ENCODE assay signal across 7 cellular contexts in the genomic region with DNA sequence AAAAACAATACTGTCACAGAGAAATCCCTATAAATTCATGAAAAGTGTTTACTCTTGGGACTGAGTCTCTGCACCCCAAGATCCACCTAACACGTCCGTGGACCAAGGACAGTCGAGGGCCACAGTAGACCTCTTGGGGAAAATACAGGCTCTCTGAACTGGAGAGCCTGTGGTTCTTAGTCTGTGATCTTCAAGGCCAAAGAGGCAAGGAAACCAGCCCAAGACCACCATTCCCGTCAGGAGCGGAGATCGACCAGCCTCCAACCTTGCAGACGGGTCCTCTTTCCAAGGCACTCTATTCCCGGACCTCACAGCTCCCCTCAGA. TPM values are rescaled to one million over a fixed set of nuclear protein-coding genes. Genes with fewer than 3 reads are reported as not detected.
DNase-seq lines count a peak whose midpoint lies in the region; ATAC-seq and TF ChIP-seq lines count a peak whose summit lies in the region.

No MANE protein-coding gene starts in this region.

- no peaks in the 10 kb centered on the region for H3K9me3 Mint-ChIP-seq in activated CD4-positive, alpha-beta memory T cell treated with anti-CD3 and anti-CD28 coated beads, Interleukin-2, amount 10 ng/mL, durations not matched to agents 7 days and 5 days
- no peaks in the 10 kb centered on the region for H3K9me3 Mint-ChIP-seq in stimulated activated naive CD8-positive, alpha-beta T cell treated with anti-CD3 and anti-CD28 coated beads, Interleukin-15, amount 100 ng/mL, for 72 hours

- H3K27ac Mint-ChIP-seq in activated CD4-positive, alpha-beta memory T cell treated with anti-CD3 and anti-CD28 coated beads, Interleukin-2, amount 10 ng/mL, durations not matched to agents 7 days and 5 days = no peak overlapping the region
- peak overlapping the region; percentile 90 to 98 for H3K27ac Mint-ChIP-seq in stimulated activated naive CD8-positive, alpha-beta T cell treated with anti-CD3 and anti-CD28 coated beads, Interleukin-15, amount 100 ng/mL, for 72 hours

- RAD21 ChIA-PET in HCT116 (lab: Charles Lee; ENCODE audit: low non-redundant PET in 1 of 2, low total read pairs in 2 of 2, uncharacterized antibody in 2 of 2, unreplicated experiment in 2 of 2) = interaction anchor here in 1 of 2 experiments (0.6 kb wide), 1 partner anchor 183 kb away, joined by 4 read pairs; no protein-coding TSS in a partner anchor

- no peaks in the 10 kb centered on the region for H4K20me1 ChIP-seq in HCT116 (ENCODE audit: insufficient read depth)

- peak overlapping the region; percentile 64 for H3K4me3 Mint-ChIP-seq in activated CD4-positive, alpha-beta memory T cell treated with anti-CD3 and anti-CD28 coated beads, Interleukin-2, amount 10 ng/mL, durations not matched to agents 7 days and 5 days
- peak overlapping the region; percentile 81 to 94 for H3K4me3 Mint-ChIP-seq in stimulated activated naive CD8-positive, alpha-beta T cell treated with anti-CD3 and anti-CD28 coated beads, Interleukin-15, amount 100 ng/mL, for 72 hours

- H3K4me1 Mint-ChIP-seq in activated CD4-positive, alpha-beta memory T cell treated with anti-CD3 and anti-CD28 coated beads, Interleukin-2, amount 10 ng/mL, durations not matched to agents 7 days and 5 days = peaks cover 30% of the 10 kb centered on the region
- peaks cover 38% of the 10 kb centered on the region for H3K4me1 Mint-ChIP-seq in stimulated activated naive CD8-positive, alpha-beta T cell treated with anti-CD3 and anti-CD28 coated beads, Interleukin-15, amount 100 ng/mL, for 72 hours

- no peak for ATAC-seq in HCT116
- ATAC-seq in stimulated activated naive CD8-positive, alpha-beta T cell treated with anti-CD3 and anti-CD28 coated beads, Interleukin-15, amount 100 ng/mL, for 72 hours = peak; percentile 7

- BruUV-seq in HCT116 (replicated peaks; lab: Mats Ljungman, UMichigan) = no TSS peak

- peaks cover 26 to 45% of the 10 kb centered on the region in 2 experiments for H3K4me1 ChIP-seq in HCT116 (ENCODE audit: control insufficient read depth in 1 of 2, insufficient read depth in 2 of 2, low read length in 2 of 2)
- peaks cover 12% of the 10 kb centered on the region for H3K4me1 ChIP-seq in iPS-15b (ENCODE audit: control insufficient read depth, insufficient read depth, low read length)

- H3K9ac ChIP-seq in HCT116 (ENCODE audit: low read length) = peak overlapping the region; percentile 76
- peak overlapping the region; percentile 92 for H3K9ac ChIP-seq in iPS-15b (ENCODE audit: low read depth, low read length)

- peaks cover 61% of the 10 kb centered on the region for H3K27me3 Mint-ChIP-seq in activated CD4-positive, alpha-beta memory T cell treated with anti-CD3 and anti-CD28 coated beads, Interleukin-2, amount 10 ng/mL, durations not matched to agents 7 days and 5 days
- H3K27me3 Mint-ChIP-seq in stimulated activated naive CD8-positive, alpha-beta T cell treated with anti-CD3 and anti-CD28 coated beads, Interleukin-15, amount 100 ng/mL, for 72 hours = peaks cover 86% of the 10 kb centered on the region

- no peak overlapping the region for H2AFZ ChIP-seq in HCT116 (ENCODE audit: low read depth, low read length, poor library complexity, severe bottlenecking)

- no peaks in the 10 kb centered on the region for H3K27me3 ChIP-seq in HCT116 (ENCODE audit: insufficient read depth, low read length)
- peaks cover 7% of the 10 kb centered on the region for H3K27me3 ChIP-seq in iPS-15b (ENCODE audit: control insufficient read depth, insufficient read depth, low read length)

- H3K4me2 ChIP-seq in HCT116 (ENCODE audit: low read length) = peak overlapping the region; percentile 87

- no peak for TF ChIP-seq RAD21 in HCT116 (IDR thresholded peaks at IDR 0.05; ENCODE audit: low read depth)

- DNase-seq in HCT116 (ENCODE audit: low read depth, low spot score) (no peak), DMS79 (lab: John Stamatoyannopoulos, UW) (no peak), NCI-H82 (lab: John Stamatoyannopoulos, UW) (no peak), NCI-H2196 treated with DMSO at 0.1 percent for 48 hours (lab: John Stamatoyannopoulos, UW; ENCODE audit: unreplicated experiment) (no peak)
- DNase-seq in activated CD4-positive, alpha-beta memory T cell treated with anti-CD3 and anti-CD28 coated beads, Interleukin-2, amount 10 ng/mL, durations not matched to agents 7 days and 5 days = no peak
- no peak for DNase-seq in stimulated activated naive CD8-positive, alpha-beta T cell treated with anti-CD3 and anti-CD28 coated beads, Interleukin-15, amount 100 ng/mL, for 72 hours

- no peak for TF ChIP-seq POLR2A in HCT116 (IDR thresholded peaks at IDR 0.05; ENCODE audit: borderline replicate concordance, extremely low read depth, insufficient read depth, insufficient read length)

- peaks cover 31% of the 10 kb centered on the region for H3K79me2 ChIP-seq in HCT116 (ENCODE audit: insufficient read depth, low read length)

- H3K36me3 ChIP-seq in HCT116 (ENCODE audit: control insufficient read depth in 1 of 2, insufficient read depth in 2 of 2, low read length in 2 of 2) = no peaks in the 10 kb centered on the region
- no peaks in the 10 kb centered on the region for H3K36me3 ChIP-seq in iPS-15b (ENCODE audit: control insufficient read depth, insufficient read depth, low read length)

- H3K4me3 ChIP-seq in HCT116 (replicated peaks in 1 of 2; ENCODE audit: low read depth in 1 of 2, low read length in 2 of 2) (peak overlapping the region; percentile 69 to 80), iPS-15b (ENCODE audit: low read depth, low read length) (peak overlapping the region; percentile 83)

- peaks cover 4% of the 10 kb centered on the region for H3K36me3 Mint-ChIP-seq in activated CD4-positive, alpha-beta memory T cell treated with anti-CD3 and anti-CD28 coated beads, Interleukin-2, amount 10 ng/mL, durations not matched to agents 7 days and 5 days (ENCODE audit: low read depth)

- intact Hi-C loops in HCT116 (cut with micrococcal nuclease) = loop anchor here (10.0 kb wide), 1 partner anchor 481 kb away; no protein-coding TSS in a partner anchor

- peak overlapping the region; percentile 80 for H3K27ac ChIP-seq in HCT116 (ENCODE audit: low read depth, low read length)

- H3K9me3 ChIP-seq in HCT116 (ENCODE audit: control insufficient read depth in 1 of 2, insufficient read depth in 1 of 2, low read depth in 1 of 2, low read length in 2 of 2) (no peaks in the 10 kb centered on the region), iPS-15b (ENCODE audit: control insufficient read depth, insufficient read depth, low read length) (no peaks in the 10 kb centered on the region)

- CTCF ChIA-PET in HCT116 (lab: Charles Lee) = interaction anchor here (0.6 to 2.2 kb wide), 6 partner anchors 43 to 866 kb away, joined by 3 to 27 read pairs (median 6); no protein-coding TSS in a partner anchor
- CTCF ChIA-PET in activated CD4-positive, alpha-beta memory T cell treated with anti-CD3 and anti-CD28 coated beads, Interleukin-2, amount 10 ng/mL, durations not matched to agents 7 days and 5 days (lab: Charles Lee) = interaction anchor here (0.6 to 0.8 kb wide), 2 partner anchors 237 to 240 kb away, joined by 3 to 4 read pairs; no protein-coding TSS in a partner anchor

- no peak for TF ChIP-seq CTCF in HCT116 (IDR thresholded peaks at IDR 0.05 in 2 of 3, conservative IDR thresholded peaks at IDR 0.05 in 1 of 3; ENCODE audit: borderline replicate concordance in 1 of 3, insufficient read depth in 1 of 3, low read depth in 2 of 3, low read length in 2 of 3)

- no peaks in the 10 kb centered on the region for H3K9me2 ChIP-seq in HCT116 (ENCODE audit: insufficient read depth)

- POLR2A ChIA-PET in HCT116 (lab: Charles Lee) = interaction anchor here (1.0 to 1.9 kb wide), 4 partner anchors 11 to 310 kb away, joined by 3 to 6 read pairs (median 4); no protein-coding TSS in a partner anchor
- POLR2A ChIA-PET in activated CD4-positive, alpha-beta memory T cell treated with anti-CD3 and anti-CD28 coated beads, Interleukin-2, amount 10 ng/mL, durations not matched to agents 7 days and 5 days (lab: Charles Lee) = no interaction called here

TF ChIP-seq in HCT116, 20 proteins besides CTCF, POLR2A, EP300 and RAD21 (continues in another document):
- TF ChIP-seq, protein P1, sequence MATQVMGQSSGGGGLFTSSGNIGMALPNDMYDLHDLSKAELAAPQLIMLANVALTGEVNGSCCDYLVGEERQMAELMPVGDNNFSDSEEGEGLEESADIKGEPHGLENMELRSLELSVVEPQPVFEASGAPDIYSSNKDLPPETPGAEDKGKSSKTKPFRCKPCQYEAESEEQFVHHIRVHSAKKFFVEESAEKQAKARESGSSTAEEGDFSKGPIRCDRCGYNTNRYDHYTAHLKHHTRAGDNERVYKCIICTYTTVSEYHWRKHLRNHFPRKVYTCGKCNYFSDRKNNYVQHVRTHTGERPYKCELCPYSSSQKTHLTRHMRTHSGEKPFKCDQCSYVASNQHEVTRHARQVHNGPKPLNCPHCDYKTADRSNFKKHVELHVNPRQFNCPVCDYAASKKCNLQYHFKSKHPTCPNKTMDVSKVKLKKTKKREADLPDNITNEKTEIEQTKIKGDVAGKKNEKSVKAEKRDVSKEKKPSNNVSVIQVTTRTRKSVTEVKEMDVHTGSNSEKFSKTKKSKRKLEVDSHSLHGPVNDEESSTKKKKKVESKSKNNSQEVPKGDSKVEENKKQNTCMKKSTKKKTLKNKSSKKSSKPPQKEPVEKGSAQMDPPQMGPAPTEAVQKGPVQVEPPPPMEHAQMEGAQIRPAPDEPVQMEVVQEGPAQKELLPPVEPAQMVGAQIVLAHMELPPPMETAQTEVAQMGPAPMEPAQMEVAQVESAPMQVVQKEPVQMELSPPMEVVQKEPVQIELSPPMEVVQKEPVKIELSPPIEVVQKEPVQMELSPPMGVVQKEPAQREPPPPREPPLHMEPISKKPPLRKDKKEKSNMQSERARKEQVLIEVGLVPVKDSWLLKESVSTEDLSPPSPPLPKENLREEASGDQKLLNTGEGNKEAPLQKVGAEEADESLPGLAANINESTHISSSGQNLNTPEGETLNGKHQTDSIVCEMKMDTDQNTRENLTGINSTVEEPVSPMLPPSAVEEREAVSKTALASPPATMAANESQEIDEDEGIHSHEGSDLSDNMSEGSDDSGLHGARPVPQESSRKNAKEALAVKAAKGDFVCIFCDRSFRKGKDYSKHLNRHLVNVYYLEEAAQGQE (IDR thresholded peaks at IDR 0.05; ENCODE audit: low read depth) = no peak
- TF ChIP-seq ZFX (IDR thresholded peaks at IDR 0.05) (no peak), CEBPB (IDR thresholded peaks at IDR 0.05; ENCODE audit: low read depth) (no peak), EZH2phosphoT487 (IDR thresholded peaks at IDR 0.05; ENCODE audit: borderline replicate concordance) (no peak), ZNF274 (IDR thresholded peaks at IDR 0.05; ENCODE audit: low read depth, low read length) (no peak), SP1 (IDR thresholded peaks at IDR 0.05; ENCODE audit: low read depth) (no peak), EZH2 (IDR thresholded peaks at IDR 0.05) (no peak)

RNA-seq across cellular contexts. Expression of a gene that starts 1.6 kb away (rescaled TPM):
- total RNA-seq in HCT116 (2021; ENCODE audit: unreplicated experiment) = 72.5 TPM
- 33.6 and 40.7 TPM in 2 replicates for polyA plus RNA-seq in HCT116 (2012)
- 1 to 10 TPM in 1 of 2 experiments, under 1 TPM in 1; 0.75 to 1.3 TPM for total RNA-seq in activated CD4-positive, alpha-beta memory T cell treated with anti-CD3 and anti-CD28 coated beads, Interleukin-2, amount 10 ng/mL, durations not matched to agents 7 days and 5 days

RNA-seq across cellular contexts. Expression of a gene that starts 40.8 kb away (rescaled TPM):
- 0.54 TPM for total RNA-seq in HCT116 (2021; ENCODE audit: unreplicated experiment)
- not detected in 2 replicates for polyA plus RNA-seq in HCT116 (2012)
- not detected for total RNA-seq in activated CD4-positive, alpha-beta memory T cell treated with anti-CD3 and anti-CD28 coated beads, Interleukin-2, amount 10 ng/mL, durations not matched to agents 7 days and 5 days

Comparison
In these comparisons a context has a peak if more than half of its experiments do, and no peak if none do; other contexts are left out.
1. RNA of a gene that starts 1.6 kb away (total RNA-seq): 72.5 TPM in HCT116 (single experiment); 0.75 to 1.3 TPM in activated CD4-positive, alpha-beta memory T cell treated with anti-CD3 and anti-CD28 coated beads, Interleukin-2, amount 10 ng/mL, durations not matched to agents 7 days and 5 days; every median in the first group is over 10 times any median in the second.